In the genomic region with DNA sequence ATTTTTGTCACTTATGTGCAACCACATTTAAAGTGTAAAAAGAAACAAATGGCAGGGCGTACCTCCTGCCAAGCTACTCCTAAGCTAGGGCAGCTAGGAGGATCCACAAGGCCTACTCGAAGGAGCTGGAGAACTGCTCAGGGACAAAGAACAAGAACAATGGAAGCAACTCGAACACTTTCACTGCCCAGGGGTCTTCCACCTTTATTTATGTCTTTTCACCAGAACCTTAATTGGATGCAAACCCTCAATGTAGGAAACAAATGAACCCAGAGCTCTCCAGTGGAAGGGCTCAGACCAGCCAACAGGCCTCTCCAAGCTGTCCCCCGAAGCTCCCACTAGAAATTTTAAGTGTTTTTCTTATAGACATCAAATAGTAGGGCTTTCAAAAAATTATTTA, we compare ENCODE assay signal across 19 cellular contexts.
"Had no signal": no experiment of that assay in that cellular context is flagged by ENCODE, and none has a peak within 500 bp of the region (broad histone marks: within the 10 kb centered on the region; RNA-seq: fewer than 3 reads in every experiment).

No MANE protein-coding gene starts in this region.

- H3K27me3 ChIP-seq: breast epithelium, left lung, upper lobe of left lung had no signal

- H3K4me1 Mint-ChIP-seq: activated B cell treated with CpG ODN at 0.5 μM for 24 hours; activated CD4-positive, alpha-beta memory T cell treated with anti-CD3 and anti-CD28 coated beads, Interleukin-2, amount 10 ng/mL, durations not matched to agents 7 days and 5 days; memory B cell; naive B cell had no signal

- H3K4me3 ChIP-seq: breast epithelium, left lung, SK-N-MC, upper lobe of left lung had no signal

- H3K9me3 Mint-ChIP-seq: activated CD4-positive, alpha-beta memory T cell treated with anti-CD3 and anti-CD28 coated beads, Interleukin-2, amount 10 ng/mL, durations not matched to agents 7 days and 5 days had no signal

- H3K4me3 Mint-ChIP-seq: activated B cell treated with CpG ODN at 0.5 μM for 24 hours; activated CD4-positive, alpha-beta memory T cell treated with anti-CD3 and anti-CD28 coated beads, Interleukin-2, amount 10 ng/mL, durations not matched to agents 7 days and 5 days; activated naive CD4-positive, alpha-beta T cell treated with anti-CD3 and anti-CD28 coated beads for 36 hours; activated T-cell treated with anti-CD3 and anti-CD28 coated beads, Interleukin-2, amount 50 U/mL, for 4 hours; memory B cell; naive B cell had no signal

- H3K27ac Mint-ChIP-seq: activated B cell treated with CpG ODN at 0.5 μM for 24 hours; activated CD4-positive, alpha-beta memory T cell treated with anti-CD3 and anti-CD28 coated beads, Interleukin-2, amount 10 ng/mL, durations not matched to agents 7 days and 5 days; activated naive CD4-positive, alpha-beta T cell treated with anti-CD3 and anti-CD28 coated beads for 36 hours; memory B cell had no signal

- H3K9me3 ChIP-seq: breast epithelium, left lung, upper lobe of left lung had no signal

- DNase-seq: activated B cell treated with CpG ODN at 0.5 μM for 24 hours; activated CD4-positive, alpha-beta memory T cell treated with anti-CD3 and anti-CD28 coated beads, Interleukin-2, amount 10 ng/mL, durations not matched to agents 7 days and 5 days; activated CD4-positive, alpha-beta T cell treated with anti-CD3 and anti-CD28 coated beads for 48 hours; activated naive CD4-positive, alpha-beta T cell treated with anti-CD3 and anti-CD28 coated beads for 36 hours; activated T-cell treated with anti-CD3 and anti-CD28 coated beads, Interleukin-2, amount 50 U/mL, for 4 hours; aorta; cerebellar nuclear complex; dermis blood vessel endothelial cell; foreskin fibroblast; hippocampal formation; left lung; naive B cell; stimulated activated CD4-positive, alpha-beta T cell treated with anti-CD3 and anti-CD28 coated beads, Interleukin-1b, Interleukin-23, amount 100 ng/mL, for 48 hours; stimulated activated CD8-positive, alpha-beta memory T cell treated with anti-CD3 and anti-CD28 coated beads, Interleukin-4, amount 100 ng/mL, for 48 hours; stimulated activated naive CD4-positive, alpha-beta T cell; upper lobe of left lung had no signal

- H3K27ac ChIP-seq: SK-N-MC had no signal

- H3K36me3 ChIP-seq: breast epithelium, left lung, upper lobe of left lung had no signal
